Comparison of ENCODE assay signal across 8 cellular contexts in the genomic region with DNA sequence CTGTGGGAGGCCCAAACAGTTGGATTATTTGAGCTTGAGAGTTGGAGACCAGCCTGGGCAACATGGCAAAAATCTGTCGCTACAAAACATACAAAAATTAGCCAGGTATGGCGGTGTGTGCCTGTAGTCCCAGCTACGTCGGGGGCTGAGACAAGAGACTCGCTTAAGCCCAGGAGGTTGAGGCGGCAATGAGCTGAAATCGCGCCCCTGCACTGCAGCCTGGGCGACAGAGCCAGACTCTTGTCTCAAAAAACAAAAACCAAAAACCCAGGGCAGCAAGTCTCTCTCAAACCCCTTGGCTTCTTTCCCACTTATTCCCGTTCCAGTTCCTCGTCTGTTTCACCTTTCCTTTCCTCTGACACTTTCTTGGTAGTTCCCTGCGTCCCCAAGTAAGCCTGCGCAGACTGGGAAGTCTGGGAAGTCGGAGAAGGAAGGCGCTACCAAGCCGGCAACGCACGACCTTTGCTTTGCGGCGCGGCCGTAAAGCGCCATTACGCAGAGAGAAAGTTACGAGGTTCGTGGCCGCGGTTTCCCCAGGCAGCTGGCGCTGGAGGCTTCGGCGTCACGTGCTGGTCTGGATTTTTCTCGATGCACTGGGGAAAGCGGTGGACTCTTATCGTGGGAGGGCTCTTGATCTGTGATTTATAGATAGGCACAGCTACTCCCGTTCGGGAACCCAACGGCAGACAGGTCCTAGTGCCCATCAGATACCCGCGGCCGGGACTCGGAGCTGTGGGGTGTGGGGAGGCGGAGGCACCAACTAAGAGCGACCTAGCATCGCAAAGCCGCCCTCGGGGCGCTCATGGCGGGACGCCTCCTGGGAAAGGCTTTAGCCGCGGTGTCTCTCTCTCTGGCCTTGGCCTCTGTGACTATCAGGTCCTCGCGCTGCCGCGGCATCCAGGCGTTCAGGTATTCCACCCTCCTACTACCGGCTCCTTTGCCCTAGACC. TPM values are rescaled to one million over a fixed set of nuclear protein-coding genes. Genes with fewer than 3 reads are reported as not detected.
A peak's percentile ranks its signal among the peaks of the same experiment; 100 is the strongest.
DNase-seq lines count a peak whose midpoint lies in the region; ATAC-seq and TF ChIP-seq lines count a peak whose summit lies in the region.

A gene with protein sequence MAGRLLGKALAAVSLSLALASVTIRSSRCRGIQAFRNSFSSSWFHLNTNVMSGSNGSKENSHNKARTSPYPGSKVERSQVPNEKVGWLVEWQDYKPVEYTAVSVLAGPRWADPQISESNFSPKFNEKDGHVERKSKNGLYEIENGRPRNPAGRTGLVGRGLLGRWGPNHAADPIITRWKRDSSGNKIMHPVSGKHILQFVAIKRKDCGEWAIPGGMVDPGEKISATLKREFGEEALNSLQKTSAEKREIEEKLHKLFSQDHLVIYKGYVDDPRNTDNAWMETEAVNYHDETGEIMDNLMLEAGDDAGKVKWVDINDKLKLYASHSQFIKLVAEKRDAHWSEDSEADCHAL (plus strand): TSS at position 470 of the 949 bp plus-strand sequence. CDS start 333 bp downstream, at position 803.

- POLR2A ChIA-PET in SK-N-SH (lab: Yijun Ruan, JAX) = interaction anchor here (0.6 to 1.8 kb wide), 3 partner anchors 32 to 192 kb away, joined by 3 to 24 read pairs (median 3); a partner anchor contains a TSS

- H2AFZ ChIP-seq in SK-N-SH (ENCODE audit: low read depth) = peak within 1 kb of the TSS; percentile 99

- H3K4me2 ChIP-seq in SK-N-SH = peak within 1 kb of the TSS; percentile 86

- no peak for TF ChIP-seq RAD21 in SK-N-SH (IDR thresholded peaks at IDR 0.05; ENCODE audit: low read length)

- H3K9ac ChIP-seq in SK-N-SH = peak within 1 kb of the TSS; percentile 94

- WGBS in SK-N-SH (ENCODE audit: low lambda C conversion rate) = 5% methylated on average over 41 of the region's 58 CpGs
- under 1% methylated on average over 44 of the region's 58 CpGs for WGBS in suprapubic skin

- H3K4me1 ChIP-seq in SK-N-SH (ENCODE audit: control insufficient read depth in 1 of 2, insufficient read depth in 2 of 2, low read depth in 1 of 2, low read length in 1 of 2) (peaks cover 6% of the 10 kb centered on the region in 2 experiments; a peak in 1 of 4 replicates), suprapubic skin (peaks cover 28% of the 10 kb centered on the region)

- H3K9me3 ChIP-seq in SK-N-SH = no peaks in the 10 kb centered on the region
- H3K9me3 ChIP-seq in suprapubic skin = no peaks in the 10 kb centered on the region

- peaks cover 47% of the 10 kb centered on the region for H3K79me2 ChIP-seq in SK-N-SH (ENCODE audit: insufficient read depth)

- H3K27me3 ChIP-seq in SK-N-SH (ENCODE audit: insufficient read depth) (no peaks in the 10 kb centered on the region), suprapubic skin (no peaks in the 10 kb centered on the region)

- no peaks in the 10 kb centered on the region for H4K20me1 ChIP-seq in SK-N-SH (ENCODE audit: insufficient read depth)

- no peaks in the 10 kb centered on the region for H3F3A ChIP-seq in SK-N-SH (replicated peaks; ENCODE audit: insufficient read depth)

- H3K27ac ChIP-seq in SK-N-SH (ENCODE audit: low read depth in 2 of 2, low read length in 1 of 2) (peak within 1 kb of the TSS; percentile 96), suprapubic skin (peak within 1 kb of the TSS; percentile 93)

- H3K9me2 ChIP-seq in SK-N-SH = no peaks in the 10 kb centered on the region

- peak; percentile 88 for ATAC-seq in HG02571 (IDR thresholded peaks at IDR 0.05; ENCODE audit: unreplicated experiment)

- DNase-seq in NCI-H1048 (lab: John Stamatoyannopoulos, UW) = peak; percentile 93
- peak; percentile 89 for DNase-seq in SK-N-SH
- peak; percentile 88 for DNase-seq in activated naive CD4-positive, alpha-beta T cell treated with anti-CD3 and anti-CD28 coated beads, Interleukin-2, amount 50 U/mL, for 16 hours
- DNase-seq in germinal center (ENCODE audit: low spot score) = peak; percentile 84
- peak; percentile 73 to 96 (median 90) for DNase-seq in nucleus accumbens (lab: John Stamatoyannopoulos, UW)
- peak; percentile 95 for DNase-seq in suprapubic skin (ENCODE audit: low spot score in 2 of 2)

- no peak for TF ChIP-seq CTCF in SK-N-SH (IDR thresholded peaks at IDR 0.05)
- no peak for TF ChIP-seq CTCF in suprapubic skin (IDR thresholded peaks at IDR 0.05)

- H3K36me3 ChIP-seq in SK-N-SH (replicated peaks in 1 of 2; ENCODE audit: control insufficient read depth in 1 of 2, insufficient read depth in 2 of 2, low read length in 1 of 2) = no peaks in the 10 kb centered on the region
- no peaks in the 10 kb centered on the region for H3K36me3 ChIP-seq in suprapubic skin

- peak in 1 of 2 donors; percentile 78 for TF ChIP-seq POLR2A in suprapubic skin (IDR thresholded peaks at IDR 0.05)

- CTCF ChIA-PET in SK-N-SH (lab: Yijun Ruan, JAX) = interaction anchor here (1.0 to 1.9 kb wide), 7 partner anchors 11 to 271 kb away, joined by 3 to 6 read pairs (median 4); a partner anchor contains a TSS

- TF ChIP-seq EP300 in SK-N-SH (IDR thresholded peaks at IDR 0.05; ENCODE audit: borderline replicate concordance in 1 of 2, low read depth in 1 of 2, low read length in 1 of 2) = peak; percentile 8 to 60; a peak in 2 of 4 replicates
- no peak for TF ChIP-seq EP300 in suprapubic skin (IDR thresholded peaks at IDR 0.05)

- H3K4me3 ChIP-seq in GM08714 (ENCODE audit: low read length) = peak within 1 kb of the TSS; percentile 87
- peak within 1 kb of the TSS; percentile 75 to 95 for H3K4me3 ChIP-seq in SK-N-SH (ENCODE audit: low read depth in 2 of 2, low read length in 1 of 2)
- peak within 1 kb of the TSS; percentile 67 for H3K4me3 ChIP-seq in suprapubic skin

TF ChIP-seq in SK-N-SH, 30 proteins besides CTCF, POLR2A, EP300 and RAD21 (continues in another document):
- TF ChIP-seq MXI1 (IDR thresholded peaks at IDR 0.05; ENCODE audit: low read depth, low read length) (peak; percentile 80), FOXJ3 (CRISPR knock-in tag; IDR thresholded peaks at IDR 0.05) (peak; percentile 33; the same call in 1 of the 2 replicates), EZH2phosphoT487 (IDR thresholded peaks at IDR 0.05; ENCODE audit: borderline replicate concordance, low read depth) (no peak), FOSL2 (IDR thresholded peaks at IDR 0.05; ENCODE audit: borderline replicate concordance, low read depth) (no peak), YY1 (IDR thresholded peaks at IDR 0.05; ENCODE audit: low read depth) (peak; percentile 46; the same call in 1 of the 2 replicates), RCOR1 (IDR thresholded peaks at IDR 0.05; ENCODE audit: low read length) (peak; percentile 75; the same call in 1 of the 2 replicates), SIN3A (IDR thresholded peaks at IDR 0.05; ENCODE audit: borderline replicate concordance, low read depth, low read length) (0 out of 2 replicates have a peak, but pooled peaks have one; percentile 39), TAF1 (IDR thresholded peaks at IDR 0.05; ENCODE audit: borderline replicate concordance, low read depth, low read length) (peak; percentile 83), TCF12 (IDR thresholded peaks at IDR 0.05) (peak; percentile 47; the same call in 1 of the 2 replicates), RFX5 (IDR thresholded peaks at IDR 0.05; ENCODE audit: low read length) (no peak)
- TF ChIP-seq, protein P1, sequence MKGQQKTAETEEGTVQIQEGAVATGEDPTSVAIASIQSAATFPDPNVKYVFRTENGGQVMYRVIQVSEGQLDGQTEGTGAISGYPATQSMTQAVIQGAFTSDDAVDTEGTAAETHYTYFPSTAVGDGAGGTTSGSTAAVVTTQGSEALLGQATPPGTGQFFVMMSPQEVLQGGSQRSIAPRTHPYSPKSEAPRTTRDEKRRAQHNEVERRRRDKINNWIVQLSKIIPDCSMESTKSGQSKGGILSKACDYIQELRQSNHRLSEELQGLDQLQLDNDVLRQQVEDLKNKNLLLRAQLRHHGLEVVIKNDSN (IDR thresholded peaks at IDR 0.05; ENCODE audit: borderline replicate concordance, low read depth) = peak; percentile 85
- TF ChIP-seq, protein P2, sequence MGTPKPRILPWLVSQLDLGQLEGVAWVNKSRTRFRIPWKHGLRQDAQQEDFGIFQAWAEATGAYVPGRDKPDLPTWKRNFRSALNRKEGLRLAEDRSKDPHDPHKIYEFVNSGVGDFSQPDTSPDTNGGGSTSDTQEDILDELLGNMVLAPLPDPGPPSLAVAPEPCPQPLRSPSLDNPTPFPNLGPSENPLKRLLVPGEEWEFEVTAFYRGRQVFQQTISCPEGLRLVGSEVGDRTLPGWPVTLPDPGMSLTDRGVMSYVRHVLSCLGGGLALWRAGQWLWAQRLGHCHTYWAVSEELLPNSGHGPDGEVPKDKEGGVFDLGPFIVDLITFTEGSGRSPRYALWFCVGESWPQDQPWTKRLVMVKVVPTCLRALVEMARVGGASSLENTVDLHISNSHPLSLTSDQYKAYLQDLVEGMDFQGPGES (IDR thresholded peaks at IDR 0.05; ENCODE audit: low read depth, low read length) = no peak
- TF ChIP-seq, protein P3, sequence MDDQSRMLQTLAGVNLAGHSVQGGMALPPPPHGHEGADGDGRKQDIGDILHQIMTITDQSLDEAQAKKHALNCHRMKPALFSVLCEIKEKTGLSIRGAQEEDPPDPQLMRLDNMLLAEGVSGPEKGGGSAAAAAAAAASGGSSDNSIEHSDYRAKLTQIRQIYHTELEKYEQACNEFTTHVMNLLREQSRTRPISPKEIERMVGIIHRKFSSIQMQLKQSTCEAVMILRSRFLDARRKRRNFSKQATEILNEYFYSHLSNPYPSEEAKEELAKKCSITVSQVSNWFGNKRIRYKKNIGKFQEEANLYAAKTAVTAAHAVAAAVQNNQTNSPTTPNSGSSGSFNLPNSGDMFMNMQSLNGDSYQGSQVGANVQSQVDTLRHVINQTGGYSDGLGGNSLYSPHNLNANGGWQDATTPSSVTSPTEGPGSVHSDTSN (IDR thresholded peaks at IDR 0.05) = peak; percentile 45; the same call in 1 of the 2 replicates
- TF ChIP-seq, protein P4, sequence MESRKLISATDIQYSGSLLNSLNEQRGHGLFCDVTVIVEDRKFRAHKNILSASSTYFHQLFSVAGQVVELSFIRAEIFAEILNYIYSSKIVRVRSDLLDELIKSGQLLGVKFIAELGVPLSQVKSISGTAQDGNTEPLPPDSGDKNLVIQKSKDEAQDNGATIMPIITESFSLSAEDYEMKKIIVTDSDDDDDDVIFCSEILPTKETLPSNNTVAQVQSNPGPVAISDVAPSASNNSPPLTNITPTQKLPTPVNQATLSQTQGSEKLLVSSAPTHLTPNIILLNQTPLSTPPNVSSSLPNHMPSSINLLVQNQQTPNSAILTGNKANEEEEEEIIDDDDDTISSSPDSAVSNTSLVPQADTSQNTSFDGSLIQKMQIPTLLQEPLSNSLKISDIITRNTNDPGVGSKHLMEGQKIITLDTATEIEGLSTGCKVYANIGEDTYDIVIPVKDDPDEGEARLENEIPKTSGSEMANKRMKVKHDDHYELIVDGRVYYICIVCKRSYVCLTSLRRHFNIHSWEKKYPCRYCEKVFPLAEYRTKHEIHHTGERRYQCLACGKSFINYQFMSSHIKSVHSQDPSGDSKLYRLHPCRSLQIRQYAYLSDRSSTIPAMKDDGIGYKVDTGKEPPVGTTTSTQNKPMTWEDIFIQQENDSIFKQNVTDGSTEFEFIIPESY (IDR thresholded peaks at IDR 0.05; ENCODE audit: borderline replicate concordance, low read depth) = peak; percentile 88

RNA-seq across cellular contexts. Expression of the gene that starts here (rescaled TPM):
- 21.5 and 21.8 TPM in 2 replicates for polyA plus RNA-seq in SK-N-SH (2012; rRNA removed)
- polyA plus RNA-seq in SK-N-SH (2012; cell fraction: cytosol; rRNA removed) = 27.2 and 35.4 TPM in 2 replicates
- polyA plus RNA-seq in SK-N-SH (2012; cell fraction: nucleus; rRNA removed) = 7.6 and 17.8 TPM in 2 replicates
- 10 to 100 TPM; 11.9 to 31.5 (median 15.6) TPM for total RNA-seq in suprapubic skin

Comparison
In these comparisons a context has a peak if more than half of its experiments do, and no peak if none do; other contexts are left out.
1. Peak in every context shown above with its lines: DNase-seq, ATAC-seq, H3K4me3 ChIP-seq and H3K27ac ChIP-seq.